ENCODE assay signal across 1 cellular context in genomic region chr18:21747764-21748693, GRCh38.
TF ChIP-seq lines count a peak whose summit lies in the region.

No MANE protein-coding gene starts in this region.

TF ChIP-seq in K562, 482 proteins besides CTCF, POLR2A, EP300 and RAD21:
- no peak for TF ChIP-seq THAP7 (CRISPR knock-in tag; IDR thresholded peaks at IDR 0.05)
- TF ChIP-seq JUN (IDR thresholded peaks at IDR 0.05; ENCODE audit: borderline replicate concordance, low read depth, low read length), result no peak
- TF ChIP-seq JUN (CRISPR knock-in tag; IDR thresholded peaks at IDR 0.05; ENCODE audit: borderline replicate concordance), result no peak
- no peak for TF ChIP-seq POLR2H (tag; IDR thresholded peaks at IDR 0.05; ENCODE audit: low read depth)
- peak; percentile 58 for TF ChIP-seq PCBP2 (IDR thresholded peaks at IDR 0.05; ENCODE audit: low read depth, low read length, poor library complexity, severe bottlenecking)
- no peak for TF ChIP-seq ZNF696 (CRISPR knock-in tag; conservative IDR thresholded peaks at IDR 0.05)
- TF ChIP-seq TAF7 (tag; IDR thresholded peaks at IDR 0.05), result no peak
- TF ChIP-seq ZNF584 (CRISPR knock-in tag; IDR thresholded peaks at IDR 0.05; ENCODE audit: low read depth), result no peak
- TF ChIP-seq ZNF174 (CRISPR knock-in tag; IDR thresholded peaks at IDR 0.05), result no peak
- peak; percentile 53 for TF ChIP-seq HNRNPK (IDR thresholded peaks at IDR 0.05; ENCODE audit: low read depth, low read length, poor library complexity, severe bottlenecking)
- no peak for TF ChIP-seq ZBTB40 (IDR thresholded peaks at IDR 0.05)
- TF ChIP-seq ZBTB40 (CRISPR knock-in tag; IDR thresholded peaks at IDR 0.05), result no peak
- TF ChIP-seq DNMT1 (IDR thresholded peaks at IDR 0.05), result no peak
- no peak for TF ChIP-seq SOX6 (IDR thresholded peaks at IDR 0.05)
